In genomic region chr3:66469220-66469640, GRCh38 we compare ENCODE assay signal across 9 cellular contexts. TPM values are rescaled to one million over a fixed set of nuclear protein-coding genes. Genes with fewer than 3 reads are reported as not detected.
A peak's percentile ranks its signal among the peaks of the same experiment; 100 is the strongest.
DNase-seq lines count a peak whose midpoint lies in the region; ATAC-seq and TF ChIP-seq lines count a peak whose summit lies in the region.
"Had no signal": no experiment of that assay in that cellular context is flagged by ENCODE, and none has a peak within 500 bp of the region (broad histone marks: within the 10 kb centered on the region; RNA-seq: fewer than 3 reads in every experiment).

No MANE protein-coding gene starts in this region.

- no peak for DNase-seq in 8988T
- no peak for DNase-seq in naive thymus-derived CD4-positive, alpha-beta T cell
- no peak for DNase-seq in KG1 (lab: John Stamatoyannopoulos, UW)
- DNase-seq in AG08395 (ENCODE audit: low spot score), result no peak
- DNase-seq: NCI-H2171 had no signal

- ATAC-seq in GM18508 (IDR thresholded peaks at IDR 0.05; ENCODE audit: insufficient read depth, unreplicated experiment) (peak; percentile 57), GM21447 (IDR thresholded peaks at IDR 0.05; ENCODE audit: unreplicated experiment) (peak; percentile 56), HG03280 (IDR thresholded peaks at IDR 0.05; ENCODE audit: unreplicated experiment) (peak; percentile 65)
- no peak for ATAC-seq in naive thymus-derived CD4-positive, alpha-beta T cell

- H3K4me1 ChIP-seq in naive thymus-derived CD4-positive, alpha-beta T cell (ENCODE audit: control insufficient read depth in 2 of 2, insufficient read depth in 2 of 2, low read length in 2 of 2), result peaks cover 8 to 19% of the 10 kb centered on the region in 2 donors

- H3K4me3 ChIP-seq in naive thymus-derived CD4-positive, alpha-beta T cell (ENCODE audit: low read length), result no peak overlapping the region

- no peaks in the 10 kb centered on the region for H3K36me3 ChIP-seq in naive thymus-derived CD4-positive, alpha-beta T cell (ENCODE audit: control insufficient read depth in 2 of 3, insufficient read depth in 3 of 3, low read length in 3 of 3)

- H3K9me3 Mint-ChIP-seq in brain, result peaks cover 0 to 6% (median 2%) of the 10 kb centered on the region in 5 experiments
- H3K9me3 Mint-ChIP-seq in naive thymus-derived CD4-positive, alpha-beta T cell, result peaks cover 0 to 3% (median 0%) of the 10 kb centered on the region in 11 donors

- H3K36me3 Mint-ChIP-seq in brain, result peaks cover 16% of the 10 kb centered on the region
- peaks cover 0 to 11% (median 4%) of the 10 kb centered on the region in 5 donors for H3K36me3 Mint-ChIP-seq in naive thymus-derived CD4-positive, alpha-beta T cell

- TF ChIP-seq CTCF in brain (conservative IDR thresholded peaks at IDR 0.05), result no peak

- CTCF ChIA-PET in naive thymus-derived CD4-positive, alpha-beta T cell (lab: Charles Lee), result interaction anchor here (1.0 kb wide), 1 partner anchor 13 kb away, joined by 3 read pairs; no protein-coding TSS in a partner anchor

- H3K27me3 Mint-ChIP-seq in brain, result peaks cover 4% of the 10 kb centered on the region
- no peaks in the 10 kb centered on the region for H3K27me3 Mint-ChIP-seq in naive thymus-derived CD4-positive, alpha-beta T cell

- H3K4me3 Mint-ChIP-seq in brain, result peak overlapping the region in 1 of 5 experiments; percentile 73
- H3K4me3 Mint-ChIP-seq in naive thymus-derived CD4-positive, alpha-beta T cell, result peak overlapping the region in 1 of 10 donors; percentile 35

- peaks cover 72% of the 10 kb centered on the region for H3K4me1 Mint-ChIP-seq in brain
- H3K4me1 Mint-ChIP-seq in naive thymus-derived CD4-positive, alpha-beta T cell, result peaks cover 13 to 49% (median 29%) of the 10 kb centered on the region in 7 donors

- H3K27me3 ChIP-seq in naive thymus-derived CD4-positive, alpha-beta T cell (ENCODE audit: control insufficient read depth in 2 of 2, insufficient read depth in 2 of 2, low read length in 2 of 2), result no peaks in the 10 kb centered on the region

- no peak overlapping the region for H3K27ac ChIP-seq in naive thymus-derived CD4-positive, alpha-beta T cell (ENCODE audit: low read depth, low read length)

- peak overlapping the region in 3 of 5 experiments; percentile 60 to 97 (median 73) for H3K27ac Mint-ChIP-seq in brain
- peak overlapping the region in 1 of 9 donors; percentile 42 for H3K27ac Mint-ChIP-seq in naive thymus-derived CD4-positive, alpha-beta T cell

- POLR2A ChIA-PET in naive thymus-derived CD4-positive, alpha-beta T cell (lab: Charles Lee), result no interaction called here

- intact Hi-C loops in naive thymus-derived CD4-positive, alpha-beta T cell (cut with micrococcal nuclease), result no loop called here

- H3K9me3 ChIP-seq in naive thymus-derived CD4-positive, alpha-beta T cell (ENCODE audit: control insufficient read depth in 2 of 3, low read length in 3 of 3), result no peaks in the 10 kb centered on the region

RNA-seq across cellular contexts. Expression of gene LRIG1, which starts 31.6 kb away (rescaled TPM):
- polyA plus RNA-seq in brain (ENCODE audit: insufficient read depth, low read depth, low replicate concordance), result 53.8 TPM
- total RNA-seq in naive thymus-derived CD4-positive, alpha-beta T cell, result 10 to 100 TPM; 28.5 to 46.3 (median 34.4) TPM
- polyA plus RNA-seq in naive thymus-derived CD4-positive, alpha-beta T cell, result 10 to 100 TPM; 14.5 to 35.2 TPM
